ENCODE assay signal across 8 cellular contexts in genomic region chr9:137453643-137454081, GRCh38. TPM values are rescaled to one million over a fixed set of nuclear protein-coding genes. Genes with fewer than 3 reads are reported as not detected.
DNase-seq lines count a peak whose midpoint lies in the region; ATAC-seq and TF ChIP-seq lines count a peak whose summit lies in the region.

No MANE protein-coding gene starts in this region.

- H3K27me3 ChIP-seq in HUES48 (ENCODE audit: control insufficient read depth, insufficient read depth, low read length), result no peaks in the 10 kb centered on the region
- no peaks in the 10 kb centered on the region for H3K27me3 ChIP-seq in duodenal mucosa (ENCODE audit: control insufficient read depth in 1 of 2, insufficient read depth in 2 of 2, low read length in 2 of 2)
- H3K27me3 ChIP-seq in left lung, result peaks cover 0 to 7% of the 10 kb centered on the region in 2 donors

- H3K4me3 ChIP-seq in HUES48 (ENCODE audit: low read depth, low read length) (peak overlapping the region; percentile 51), duodenal mucosa (ENCODE audit: low read depth in 1 of 2, low read length in 2 of 2) (peak overlapping the region; percentile 13 to 43), left lung (peak overlapping the region; percentile 22 to 50)

- H3K4me1 ChIP-seq in HUES48 (ENCODE audit: control insufficient read depth, insufficient read depth, low read length) (no peaks in the 10 kb centered on the region; the same call in 1 of the 2 replicates), duodenal mucosa (ENCODE audit: control insufficient read depth in 1 of 2, insufficient read depth in 2 of 2, low read length in 2 of 2) (peaks cover 7 to 24% of the 10 kb centered on the region in 2 donors), left lung (peaks cover 8 to 40% of the 10 kb centered on the region in 2 donors)

- H3K27ac ChIP-seq in HUES48 (ENCODE audit: low read depth, low read length), result no peak overlapping the region
- H3K27ac ChIP-seq in duodenal mucosa (ENCODE audit: low read depth, low read length), result no peak overlapping the region
- no peak overlapping the region for H3K27ac ChIP-seq in left lung

- peak; percentile 64 for ATAC-seq in GM18502 (IDR thresholded peaks at IDR 0.05; ENCODE audit: poor library complexity, unreplicated experiment)
- ATAC-seq in activated CD4-positive, CD25-positive, alpha-beta regulatory T cell treated with anti-CD3 and anti-CD28 coated beads, Interleukin-2, amount 50 U/mL, for 24 hours, result peak; percentile 45 to 69
- peak; percentile 84 for ATAC-seq in left lung
- no peak for ATAC-seq in HG03571 (IDR thresholded peaks at IDR 0.05; ENCODE audit: unreplicated experiment)

- intact Hi-C loops in left lung (cut with DNase I), result no loop called here

- DNase-seq in left lung, result peak; percentile 87 to 91
- peak; percentile 38 to 65 for DNase-seq in stimulated activated CD4-positive, alpha-beta T cell treated with anti-CD3 and anti-CD28 coated beads, Interleukin-4, amount 100 ng/mL, for 48 hours (ENCODE audit: low read depth in 2 of 2)
- no peak for DNase-seq in occipital lobe (lab: John Stamatoyannopoulos, UW)

- H3K9ac ChIP-seq in HUES48 (ENCODE audit: low read depth, low read length) (no peak overlapping the region), duodenal mucosa (ENCODE audit: low read depth in 1 of 2, low read length in 2 of 2) (no peak overlapping the region)

- H3K36me3 ChIP-seq in HUES48 (ENCODE audit: control insufficient read depth, insufficient read depth, low read length) (peaks cover 39% of the 10 kb centered on the region), duodenal mucosa (ENCODE audit: control insufficient read depth in 1 of 2, insufficient read depth in 2 of 2, low read length in 2 of 2) (peaks cover 3 to 8% of the 10 kb centered on the region in 2 donors), left lung (peaks cover 0 to 30% of the 10 kb centered on the region in 2 donors)

- TF ChIP-seq CTCF in left lung (IDR thresholded peaks at IDR 0.05), result no peak

- H3K9me3 ChIP-seq in HUES48 (ENCODE audit: control insufficient read depth, insufficient read depth, low read length) (no peaks in the 10 kb centered on the region), duodenal mucosa (ENCODE audit: control insufficient read depth in 1 of 2, low read length in 2 of 2) (no peaks in the 10 kb centered on the region), left lung (no peaks in the 10 kb centered on the region)

RNA-seq across cellular contexts. Expression of gene NSMF, which starts 5.5 kb away (rescaled TPM):
- total RNA-seq in left lung (10 to 100 TPM; 29.5 to 31.4 TPM), occipital lobe (35.7 TPM)

RNA-seq across cellular contexts. Expression of gene ENTPD8, which starts 12.5 kb away (rescaled TPM):
- total RNA-seq in left lung (under 1 TPM in 1 of 2 donors, not detected in 1; 0.15 TPM), occipital lobe (0.16 TPM)

RNA-seq across cellular contexts. Expression of gene NOXA1, which starts 30.5 kb away (rescaled TPM):
- total RNA-seq in left lung, result 1 to 10 TPM; 6.1 to 8.7 TPM
- 2.0 TPM for total RNA-seq in occipital lobe

RNA-seq across cellular contexts. Expression of gene EXD3, which starts 30.7 kb away (rescaled TPM):
- total RNA-seq in left lung (10 to 100 TPM; 13.7 to 21.8 TPM), occipital lobe (14.2 TPM)
